ENCODE assay signal across 9 cellular contexts in the genomic region with DNA sequence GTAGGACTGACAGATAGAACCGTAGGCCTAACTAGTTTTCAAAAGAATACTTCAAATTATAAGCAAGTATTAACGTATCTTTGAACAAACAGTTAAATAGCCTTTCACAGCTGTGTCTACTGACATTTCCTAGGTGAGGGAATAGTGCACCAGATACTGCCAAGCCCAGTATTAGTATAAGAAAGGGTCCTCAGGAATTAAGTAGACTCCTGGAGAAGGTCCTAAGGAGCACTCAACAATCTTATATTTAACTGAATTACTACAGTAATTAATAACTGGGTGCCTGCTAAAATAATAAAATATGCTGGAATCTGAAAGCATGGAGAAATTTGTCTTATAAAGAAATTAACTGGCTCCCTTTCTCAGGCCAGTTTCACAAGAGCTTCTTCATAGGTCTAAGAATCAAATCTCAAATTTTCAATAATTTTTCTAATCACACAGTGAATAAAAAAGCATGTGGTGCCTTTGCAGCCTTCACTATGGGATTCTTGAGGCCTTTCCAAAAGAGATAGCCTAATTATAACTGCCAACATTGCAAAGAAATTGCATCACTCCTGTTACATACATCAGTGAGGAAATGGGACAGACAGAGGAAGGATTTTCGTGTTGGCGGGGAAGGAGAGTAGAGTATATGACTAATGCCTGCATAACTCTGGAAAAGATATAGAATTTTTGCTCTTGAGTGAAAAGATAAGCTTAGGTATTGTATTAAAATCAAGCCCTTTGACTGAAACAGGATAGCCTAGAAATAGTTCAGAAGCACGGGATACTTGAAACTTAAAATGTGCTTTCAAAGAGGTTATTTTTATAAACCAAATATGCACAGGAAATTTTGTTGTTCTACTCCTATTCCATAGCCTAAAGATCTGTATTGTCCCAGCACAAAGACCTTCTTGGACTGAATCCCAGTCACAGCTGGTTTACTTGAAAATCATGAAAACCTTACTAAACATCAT.
DNase-seq lines count a peak whose midpoint lies in the region; ATAC-seq and TF ChIP-seq lines count a peak whose summit lies in the region.
"Had no signal": no experiment of that assay in that cellular context is flagged by ENCODE, and none has a peak within 500 bp of the region (broad histone marks: within the 10 kb centered on the region; RNA-seq: fewer than 3 reads in every experiment).

No MANE protein-coding gene starts in this region.

- CTCF ChIA-PET in RWPE1 (lab: Yijun Ruan, JAX) = no interaction called here

- DNase-seq in GM23248 (peak; percentile 94), RWPE1 (ENCODE audit: low spot score) (peak; percentile 74), epithelial cell of esophagus (ENCODE audit: low read depth) (peak; percentile 89), osteoblast (ENCODE audit: insufficient read length, low spot score, missing footprints) (peak; percentile 76), mesenteric fat pad (ENCODE audit: low spot score) (no peak)
- DNase-seq in effector CD8-positive, alpha-beta T cell (lab: John Stamatoyannopoulos, UW) = no peak
- no peak for DNase-seq in stimulated activated CD4-positive, alpha-beta T cell treated with anti-CD3 and anti-CD28 coated beads, Interleukin-12 subunit alpha, Interleukin-12 subunit beta, amount 100 ng/mL, for 4 hours

- H3K9me3 ChIP-seq in GM23248 (ENCODE audit: low read depth) = no peaks in the 10 kb centered on the region
- H3K9me3 ChIP-seq in osteoblast (ENCODE audit: low read depth, low read length) = no peaks in the 10 kb centered on the region

- POLR2A ChIA-PET in RWPE1 (lab: Yijun Ruan, JAX; ENCODE audit: low non-redundant PET) = no interaction called here

- H3F3A ChIP-seq in GM23248 (ENCODE audit: insufficient read depth) = peaks cover 37% of the 10 kb centered on the region

- no peak for ATAC-seq in HG03457 (IDR thresholded peaks at IDR 0.05; ENCODE audit: unreplicated experiment)

- peak overlapping the region; percentile 40 for H3K9ac ChIP-seq in GM23248
- H3K9ac ChIP-seq: KMS-11 had no signal

- H3K79me2 ChIP-seq in GM23248 (ENCODE audit: insufficient read depth) (no peaks in the 10 kb centered on the region), osteoblast (ENCODE audit: insufficient read depth, low read length) (no peaks in the 10 kb centered on the region)

- H3K4me1 ChIP-seq in GM23248 (ENCODE audit: insufficient read depth) (peaks cover 46% of the 10 kb centered on the region), osteoblast (ENCODE audit: insufficient read depth, low read length) (peaks cover 39% of the 10 kb centered on the region)

- no peaks in the 10 kb centered on the region for H3K27me3 ChIP-seq in GM23248 (replicated peaks; ENCODE audit: insufficient read depth)
- no peaks in the 10 kb centered on the region for H3K27me3 ChIP-seq in osteoblast (ENCODE audit: insufficient read depth, low read length)

- in situ Hi-C loops in GM23248 (cut with MboI) = no loop called here

- no peaks in the 10 kb centered on the region for H3K9me2 ChIP-seq in GM23248 (ENCODE audit: insufficient read depth)

- H3K4me2 ChIP-seq in GM23248 (ENCODE audit: unreplicated experiment) = peak overlapping the region; percentile 56
- H3K4me2 ChIP-seq in osteoblast (ENCODE audit: insufficient read depth, low read length) = peak overlapping the region; percentile 59
- H3K4me2 ChIP-seq: KMS-11 had no signal

- H3K4me3 ChIP-seq in GM23248 = peak overlapping the region; percentile 17; the same call in 1 of the 2 replicates
- H3K4me3 ChIP-seq in epithelial cell of esophagus (ENCODE audit: low read length) = no peak overlapping the region
- H3K4me3 ChIP-seq in osteoblast (ENCODE audit: insufficient read depth, low read length) = no peak overlapping the region

- H3K36me3 ChIP-seq in GM23248 (ENCODE audit: low read depth) (no peaks in the 10 kb centered on the region), osteoblast (ENCODE audit: insufficient read depth, low read length) (no peaks in the 10 kb centered on the region)

- TF ChIP-seq CTCF in RWPE1 (conservative IDR thresholded peaks at IDR 0.05; ENCODE audit: low read depth) = no peak
- no peak for TF ChIP-seq CTCF in epithelial cell of esophagus (IDR thresholded peaks at IDR 0.05; ENCODE audit: insufficient read depth, low read depth, low read length, missing control alignments)
- no peak for TF ChIP-seq CTCF in osteoblast (IDR thresholded peaks at IDR 0.05; ENCODE audit: extremely low read depth, low read depth, low read length)

- H2AFZ ChIP-seq in GM23248 = peak overlapping the region; percentile 45
- H2AFZ ChIP-seq in osteoblast (ENCODE audit: low read length) = no peak overlapping the region

- H3K27ac ChIP-seq in GM23248 (peak overlapping the region; percentile 67), RWPE1 (no peak overlapping the region), osteoblast (ENCODE audit: low read depth, low read length) (peak overlapping the region; percentile 75)
- H3K27ac ChIP-seq: KMS-11 had no signal

- WGBS in GM23248 (ENCODE audit: low coverage in 1 of 2, low lambda C conversion rate in 2 of 2, missing lambda C conversion rate in 2 of 2), 2 experiments = 35 to 36% methylated on average over 5 of the region's 5 CpGs

- H4K20me1 ChIP-seq in GM23248 (ENCODE audit: insufficient read depth) = no peaks in the 10 kb centered on the region
- H4K20me1 ChIP-seq in osteoblast (ENCODE audit: insufficient read depth, low read length) = no peaks in the 10 kb centered on the region

Comparison
In these comparisons a context has a peak if more than half of its experiments do, and no peak if none do; other contexts are left out.
1. DNase-seq: peak in GM23248 (single experiment), RWPE1 (single experiment), epithelial cell of esophagus (single experiment) and osteoblast (single experiment); none in effector CD8-positive, alpha-beta T cell (single experiment), mesenteric fat pad (single experiment) and stimulated activated CD4-positive, alpha-beta T cell treated with anti-CD3 and anti-CD28 coated beads, Interleukin-12 subunit alpha, Interleukin-12 subunit beta, amount 100 ng/mL, for 4 hours (single experiment).